Comparison of ENCODE assay signal across 18 cellular contexts in genomic region chr6:166388605-166389004, GRCh38.
"Had no signal": no experiment of that assay in that cellular context is flagged by ENCODE, and none has a peak within 500 bp of the region (broad histone marks: within the 10 kb centered on the region; RNA-seq: fewer than 3 reads in every experiment).

No MANE protein-coding gene starts in this region.

- DNase-seq: KBM-7, NCI-H1092, NCI-H1105 treated with DMSO at 0.1 percent for 48 hours, NCI-H1417 treated with DMSO at 0.1 percent for 48 hours, NCI-H146, NCI-H1694 treated with DMSO at 0.1 percent for 48 hours, NCI-H1930, NCI-H2081, NCI-H2107, NCI-H2227 treated with DMSO at 0.1 percent for 48 hours, NCI-H524, NCI-H526 treated with DMSO at 0.1 percent for 48 hours, NCI-H774, SHP77, SK-N-SH, SW 1271 had no signal

- H3K27ac ChIP-seq: RWPE1 had no signal

- H3K9ac ChIP-seq: SK-N-SH had no signal

- H3K9me3 ChIP-seq: SK-N-SH had no signal

- ATAC-seq: Panc1 had no signal

- H3K4me2 ChIP-seq: SK-N-SH had no signal
